Comparison of ENCODE assay signal across 1 cellular context in genomic region chr5:371811-372555, GRCh38.
TF ChIP-seq lines count a peak whose summit lies in the region.

No MANE protein-coding gene starts in this region.

TF ChIP-seq in SK-N-SH, 30 proteins besides CTCF, POLR2A, EP300 and RAD21 (continued from another document):
- TF ChIP-seq POLR2AphosphoS5 (IDR thresholded peaks at IDR 0.05; ENCODE audit: low read depth, low read length), result no peak
- no peak for TF ChIP-seq NRF1 (IDR thresholded peaks at IDR 0.05; ENCODE audit: low read depth, low read length)
- no peak for TF ChIP-seq MAX (IDR thresholded peaks at IDR 0.05; ENCODE audit: low read depth)
- no peak for TF ChIP-seq JUND (IDR thresholded peaks at IDR 0.05)
- TF ChIP-seq FOXM1 (IDR thresholded peaks at IDR 0.05; ENCODE audit: low read depth), result no peak
- TF ChIP-seq EZH2phosphoT487 (IDR thresholded peaks at IDR 0.05; ENCODE audit: borderline replicate concordance, low read depth), result no peak
- TF ChIP-seq ELF1 (IDR thresholded peaks at IDR 0.05), result no peak
- no peak for TF ChIP-seq FOXJ3 (CRISPR knock-in tag; IDR thresholded peaks at IDR 0.05)
